Comparison of ENCODE assay signal across 25 cellular contexts in genomic region chr22:19151329-19152191, GRCh38. TPM values are rescaled to one million over a fixed set of nuclear protein-coding genes. Genes with fewer than 3 reads are reported as not detected.
DNase-seq lines count a peak whose midpoint lies in the region; ATAC-seq, FAIRE-seq and TF ChIP-seq lines count a peak whose summit lies in the region.
"Had no signal": no experiment of that assay in that cellular context is flagged by ENCODE, and none has a peak within 500 bp of the region (broad histone marks: within the 10 kb centered on the region; RNA-seq: fewer than 3 reads in every experiment).

No MANE protein-coding gene starts in this region.

- 60% methylated on average over 9 of the region's 10 CpGs; no CpG with 5 or more reads in 1 of the 2 experiments for WGBS in H1 (ENCODE audit: extremely low coverage in 1 of 2, insufficient coverage in 1 of 2, insufficient read length in 1 of 2, insufficient replicate concordance in 2 of 2, low coverage in 1 of 2, low lambda C conversion rate in 2 of 2, missing lambda C conversion rate in 1 of 2), 2 experiments

- no peak overlapping the region for H4K8ac ChIP-seq in H1 (ENCODE audit: extremely low read depth, insufficient read depth, low read length)

- no peak overlapping the region for H3K27ac ChIP-seq in H1 (ENCODE audit: low read depth, low read length)
- no peak overlapping the region for H3K27ac ChIP-seq in osteoblast (ENCODE audit: low read depth, low read length)
- H3K27ac ChIP-seq: A549, esophagus squamous epithelium, ovary, right lobe of liver, RWPE1 had no signal

- no peak overlapping the region for H4K91ac ChIP-seq in H1 (replicated peaks; ENCODE audit: insufficient read length, low read length)

- H3K27me3 Mint-ChIP-seq in activated CD4-positive, alpha-beta memory T cell treated with anti-CD3 and anti-CD28 coated beads, Interleukin-2, amount 10 ng/mL, durations not matched to agents 7 days and 5 days, result peaks cover 52% of the 10 kb centered on the region
- peaks cover 36% of the 10 kb centered on the region for H3K27me3 Mint-ChIP-seq in activated CD4-positive, alpha-beta memory T cell treated with anti-CD3 and anti-CD28 coated beads for 36 hours
- H3K27me3 Mint-ChIP-seq in T-cell, result peaks cover 25 to 65% of the 10 kb centered on the region in 2 donors

- peaks cover 0 to 12% (median 0%) of the 10 kb centered on the region in 4 experiments; a peak in 1 of 8 replicates for H3K36me3 ChIP-seq in H1 (ENCODE audit: control insufficient read depth in 2 of 4, insufficient read depth in 4 of 4, low read length in 3 of 4)
- H3K36me3 ChIP-seq in osteoblast (ENCODE audit: insufficient read depth, low read length), result no peaks in the 10 kb centered on the region
- H3K36me3 ChIP-seq: esophagus squamous epithelium, ovary, right lobe of liver had no signal

- peaks cover 6% of the 10 kb centered on the region for H3K36me3 Mint-ChIP-seq in activated CD4-positive, alpha-beta memory T cell treated with anti-CD3 and anti-CD28 coated beads, Interleukin-2, amount 10 ng/mL, durations not matched to agents 7 days and 5 days (ENCODE audit: low read depth)
- no peaks in the 10 kb centered on the region for H3K36me3 Mint-ChIP-seq in activated CD4-positive, alpha-beta memory T cell treated with anti-CD3 and anti-CD28 coated beads for 36 hours
- H3K36me3 Mint-ChIP-seq in T-cell, result no peaks in the 10 kb centered on the region

- H3K4me2 ChIP-seq in H1 (ENCODE audit: insufficient read depth in 1 of 2, low read depth in 2 of 2, low read length in 2 of 2) (peak overlapping the region in 1 of 2 experiments; percentile 40; a peak in 1 of 4 replicates), osteoblast (ENCODE audit: insufficient read depth, low read length) (no peak overlapping the region)
- H3K4me2 ChIP-seq: A549 had no signal

- H3K9ac ChIP-seq in H1 (replicated peaks in 1 of 4; ENCODE audit: extremely low read depth in 1 of 4, low read depth in 3 of 4, low read length in 3 of 4), result no peak overlapping the region

- ATAC-seq in T-cell (replicated peaks in 1 of 4) (no peak), GM18861 (IDR thresholded peaks at IDR 0.05; ENCODE audit: unreplicated experiment) (no peak), HG03342 (IDR thresholded peaks at IDR 0.05; ENCODE audit: unreplicated experiment) (no peak)
- ATAC-seq: A549, left colon, right lobe of liver had no signal

- 0 out of 4 replicates have a peak, but pooled peaks cover 0 to 6% of the 10 kb centered on the region in 2 experiments for H3K9me3 ChIP-seq in H1 (ENCODE audit: insufficient read depth in 2 of 2, low read depth in 1 of 2, low read length in 1 of 2)
- no peaks in the 10 kb centered on the region for H3K9me3 ChIP-seq in osteoblast (ENCODE audit: low read depth, low read length)
- H3K9me3 ChIP-seq: A549, right lobe of liver had no signal

- H3K27me3 ChIP-seq in H1 (replicated peaks in 1 of 4; ENCODE audit: control insufficient read depth in 3 of 4, extremely low read depth in 1 of 4, insufficient read depth in 3 of 4, low read length in 3 of 4), result peaks cover 52 to 70% (median 63%) of the 10 kb centered on the region in 4 experiments
- peaks cover 56% of the 10 kb centered on the region for H3K27me3 ChIP-seq in osteoblast (ENCODE audit: insufficient read depth, low read length)

- no peak for TF ChIP-seq POLR2A in H1 (IDR thresholded peaks at IDR 0.05; ENCODE audit: control extremely low read depth in 1 of 2, low read depth in 2 of 2, low read length in 2 of 2)
- TF ChIP-seq POLR2A in GM12892 (IDR thresholded peaks at IDR 0.05; ENCODE audit: low read depth, low read length), result no peak

- H3K4me1 ChIP-seq in H1 (replicated peaks in 1 of 4; ENCODE audit: control insufficient read depth in 3 of 4, insufficient read depth in 4 of 4, low read length in 3 of 4), result peaks cover 0 to 7% (median 5%) of the 10 kb centered on the region in 4 experiments; a peak in 5 of 7 replicates
- no peaks in the 10 kb centered on the region for H3K4me1 ChIP-seq in osteoblast (ENCODE audit: insufficient read depth, low read length)
- H3K4me1 ChIP-seq: A549 had no signal

- no peaks in the 10 kb centered on the region for H3K79me1 ChIP-seq in H1 (ENCODE audit: low read depth, low read length)

- no peak overlapping the region for H3K4me3 ChIP-seq in H1 (ENCODE audit: extremely low read depth in 1 of 4, insufficient read depth in 2 of 4, low read depth in 3 of 4, low read length in 4 of 4)
- H3K4me3 ChIP-seq in osteoblast (ENCODE audit: insufficient read depth, low read length), result no peak overlapping the region
- H3K4me3 ChIP-seq: A549, esophagus squamous epithelium, ovary, right lobe of liver had no signal

- H4K20me1 ChIP-seq in H1 (replicated peaks in 1 of 2; ENCODE audit: control insufficient read depth in 1 of 2, insufficient read depth in 2 of 2, low read length in 2 of 2) (peaks cover 2 to 12% of the 10 kb centered on the region in 2 experiments), osteoblast (ENCODE audit: insufficient read depth, low read length) (no peaks in the 10 kb centered on the region)

- H3K56ac ChIP-seq in H1 (replicated peaks; ENCODE audit: insufficient read length, low read depth, low read length), result no peak overlapping the region

- no peak overlapping the region for H3K4ac ChIP-seq in H1 (replicated peaks; ENCODE audit: insufficient read length, low read depth, low read length)

- no peak overlapping the region for H3K14ac ChIP-seq in H1 (ENCODE audit: insufficient read length)

- TF ChIP-seq CTCF in H1 (IDR thresholded peaks at IDR 0.05; ENCODE audit: control extremely low read depth in 1 of 3, insufficient read depth in 1 of 3, low read depth in 1 of 3, low read length in 3 of 3), result no peak
- TF ChIP-seq CTCF in osteoblast (IDR thresholded peaks at IDR 0.05; ENCODE audit: extremely low read depth, low read depth, low read length), result no peak

- no peak overlapping the region for H3K27ac Mint-ChIP-seq in activated CD4-positive, alpha-beta memory T cell treated with anti-CD3 and anti-CD28 coated beads, Interleukin-2, amount 10 ng/mL, durations not matched to agents 7 days and 5 days
- no peak overlapping the region for H3K27ac Mint-ChIP-seq in activated CD4-positive, alpha-beta memory T cell treated with anti-CD3 and anti-CD28 coated beads for 36 hours
- H3K27ac Mint-ChIP-seq in T-cell, result no peak overlapping the region
- H3K27ac Mint-ChIP-seq: dendritic cell treated with granulocyte-macrophage colony-stimulating factor and Interleukin-4, amounts not matched to agents 40 ng/mL and 50 ng/mL, for 4 days had no signal

- H3K4me1 Mint-ChIP-seq in activated CD4-positive, alpha-beta memory T cell treated with anti-CD3 and anti-CD28 coated beads, Interleukin-2, amount 10 ng/mL, durations not matched to agents 7 days and 5 days, result peaks cover 10% of the 10 kb centered on the region
- peaks cover 6% of the 10 kb centered on the region for H3K4me1 Mint-ChIP-seq in activated CD4-positive, alpha-beta memory T cell treated with anti-CD3 and anti-CD28 coated beads for 36 hours (ENCODE audit: low read depth)
- H3K4me1 Mint-ChIP-seq in T-cell, result peaks cover 8 to 14% (median 12%) of the 10 kb centered on the region in 3 donors

- H2BK12ac ChIP-seq in H1 (ENCODE audit: low read depth, low read length), result no peak overlapping the region

- peaks cover 7% of the 10 kb centered on the region; the same call in 1 of the 2 replicates for H3K23me2 ChIP-seq in H1 (ENCODE audit: low read depth, low read length)

- no peak overlapping the region for H2BK20ac ChIP-seq in H1 (ENCODE audit: low read length)

- no peak overlapping the region for H4K5ac ChIP-seq in H1 (ENCODE audit: insufficient read length, low read depth, low read length)

- no peak overlapping the region for H3K18ac ChIP-seq in H1 (ENCODE audit: extremely low read depth, low read length)

- no peaks in the 10 kb centered on the region for H3K9me3 Mint-ChIP-seq in activated CD4-positive, alpha-beta memory T cell treated with anti-CD3 and anti-CD28 coated beads, Interleukin-2, amount 10 ng/mL, durations not matched to agents 7 days and 5 days
- no peaks in the 10 kb centered on the region for H3K9me3 Mint-ChIP-seq in activated CD4-positive, alpha-beta memory T cell treated with anti-CD3 and anti-CD28 coated beads for 36 hours
- H3K9me3 Mint-ChIP-seq in T-cell, result no peaks in the 10 kb centered on the region
- H3K9me3 Mint-ChIP-seq: dendritic cell treated with granulocyte-macrophage colony-stimulating factor and Interleukin-4, amounts not matched to agents 40 ng/mL and 50 ng/mL, for 4 days had no signal

- no peak overlapping the region for H2BK15ac ChIP-seq in H1 (ENCODE audit: low read length)

- FAIRE-seq in H1 (lab: Jason Lieb, UNC), result no peak
- no peak for FAIRE-seq in GM12892 (lab: Jason Lieb, UNC)
- FAIRE-seq: A549 had no signal

- POLR2A ChIA-PET in activated CD4-positive, alpha-beta memory T cell treated with anti-CD3 and anti-CD28 coated beads, Interleukin-2, amount 10 ng/mL, durations not matched to agents 7 days and 5 days (lab: Charles Lee), result interaction anchor here (1.0 kb wide), 1 partner anchor 16 kb away, joined by 3 read pairs; no protein-coding TSS in a partner anchor
- POLR2A ChIA-PET in activated CD4-positive, alpha-beta memory T cell treated with anti-CD3 and anti-CD28 coated beads for 36 hours (lab: Charles Lee), result no interaction called here
- POLR2A ChIA-PET in T-cell (lab: Charles Lee), result no interaction called here
- POLR2A ChIA-PET in H1 (lab: Charles Lee; ENCODE audit: partially characterized antibody), result no interaction called here

- no peak overlapping the region for H2AFZ ChIP-seq in H1 (ENCODE audit: low read length)
- no peak overlapping the region for H2AFZ ChIP-seq in osteoblast (ENCODE audit: low read length)

- no peak overlapping the region for H2AK5ac ChIP-seq in H1 (ENCODE audit: low read depth, low read length)

- TF ChIP-seq RAD21 in H1 (IDR thresholded peaks at IDR 0.05 in 1 of 2, conservative IDR thresholded peaks at IDR 0.05 in 1 of 2; ENCODE audit: low read depth in 2 of 2, low read length in 2 of 2), result no peak

- no peak overlapping the region for H2BK5ac ChIP-seq in H1 (ENCODE audit: low read depth, low read length)

- CTCF ChIA-PET in activated CD4-positive, alpha-beta memory T cell treated with anti-CD3 and anti-CD28 coated beads, Interleukin-2, amount 10 ng/mL, durations not matched to agents 7 days and 5 days (lab: Charles Lee), result interaction anchor here (0.7 kb wide), 1 partner anchor 144 kb away, joined by 6 read pairs; no protein-coding TSS in a partner anchor
- CTCF ChIA-PET in activated CD4-positive, alpha-beta memory T cell treated with anti-CD3 and anti-CD28 coated beads for 36 hours (lab: Charles Lee), result no interaction called here
- CTCF ChIA-PET in T-cell (lab: Charles Lee), result no interaction called here
- CTCF ChIA-PET in H1 (lab: Charles Lee; ENCODE audit: partially characterized antibody), result interaction anchor here (0.7 to 1.3 kb wide), 2 partner anchors 17 to 1295 kb away, joined by 3 to 6 read pairs; no protein-coding TSS in a partner anchor

- peak overlapping the region; percentile 4 for H3K4me3 Mint-ChIP-seq in activated CD4-positive, alpha-beta memory T cell treated with anti-CD3 and anti-CD28 coated beads, Interleukin-2, amount 10 ng/mL, durations not matched to agents 7 days and 5 days
- no peak overlapping the region for H3K4me3 Mint-ChIP-seq in activated CD4-positive, alpha-beta memory T cell treated with anti-CD3 and anti-CD28 coated beads for 36 hours
- H3K4me3 Mint-ChIP-seq in T-cell, result peak overlapping the region; percentile 49 to 86 (median 69)
- H3K4me3 Mint-ChIP-seq: dendritic cell treated with granulocyte-macrophage colony-stimulating factor and Interleukin-4, amounts not matched to agents 40 ng/mL and 50 ng/mL, for 4 days had no signal

- TF ChIP-seq EP300 in H1 (IDR thresholded peaks at IDR 0.05; ENCODE audit: borderline replicate concordance in 1 of 2, low read depth in 2 of 2, low read length in 2 of 2), result no peak

- no peak overlapping the region for H2BK120ac ChIP-seq in H1 (replicated peaks; ENCODE audit: low read depth, low read length)

- no peaks in the 10 kb centered on the region for H3K79me2 ChIP-seq in H1 (ENCODE audit: control insufficient read depth in 1 of 2, insufficient read depth in 2 of 2, low read length in 2 of 2)
- no peaks in the 10 kb centered on the region for H3K79me2 ChIP-seq in osteoblast (ENCODE audit: insufficient read depth, low read length)

- intact Hi-C loops in activated CD4-positive, alpha-beta memory T cell treated with anti-CD3 and anti-CD28 coated beads for 36 hours (cut with micrococcal nuclease), result no loop called here

- no peak for DNase-seq in activated CD4-positive, alpha-beta memory T cell treated with anti-CD3 and anti-CD28 coated beads, Interleukin-2, amount 10 ng/mL, durations not matched to agents 7 days and 5 days
- no peak for DNase-seq in activated CD4-positive, alpha-beta memory T cell treated with anti-CD3 and anti-CD28 coated beads for 36 hours
- DNase-seq in T-cell, result no peak
- DNase-seq in H1 (ENCODE audit: low read depth in 1 of 2, low spot score in 2 of 2), result no peak
- DNase-seq in osteoblast (ENCODE audit: insufficient read length, low spot score, missing footprints), result peak; percentile 84
- no peak for DNase-seq in GM12892 (ENCODE audit: insufficient read length)
- DNase-seq: activated gamma-delta T cell; C1 segment of cervical spinal cord; DMS53; esophagus squamous epithelium; left colon; MV-4-11; NCI-H187 treated with DMSO at 0.1 percent for 48 hours; ovary; stimulated activated naive CD4-positive, alpha-beta T cell treated with Interleukin-2 at 50 U/mL for 16 hours; trophoblast cell had no signal

- no peak overlapping the region for H3K23ac ChIP-seq in H1 (ENCODE audit: insufficient read length)

RNA-seq across cellular contexts. Expression of gene GSC2, which starts 1.5 kb away (rescaled TPM):
- total RNA-seq in activated CD4-positive, alpha-beta memory T cell treated with anti-CD3 and anti-CD28 coated beads, Interleukin-2, amount 10 ng/mL, durations not matched to agents 7 days and 5 days, result not detected
- not detected for total RNA-seq in activated CD4-positive, alpha-beta memory T cell treated with anti-CD3 and anti-CD28 coated beads for 36 hours
- total RNA-seq in T-cell, result not detected
- total RNA-seq in H1 (2021; fragmentation: NEBNext Ultra II Directional; extraction: Animal tissue kit (Norgen Biotek cat#: 25700)), result 0.42 and 0.48 TPM in 2 replicates
- 0.17 and 0.19 TPM in 2 replicates for polyA plus RNA-seq in H1 (2011; rRNA removed)
- polyA plus RNA-seq in H1 (2011; cell fraction: cytosol; rRNA removed), result 0.08 TPM
- polyA plus RNA-seq in H1 (2011; cell fraction: nucleus; rRNA removed), result not detected
- 0.31 TPM in 2 of 4 replicates, not detected in the others for polyA plus RNA-seq in H1 (2012, experiment 1 of 2)
- not detected for polyA plus RNA-seq in H1 (2012, experiment 2 of 2)
- 0.04 TPM for polyA plus RNA-seq in H1 (2013, experiment 1 of 2)
- polyA plus RNA-seq in H1 (2013, experiment 2 of 2), result 0.09 TPM
- not detected in 2 replicates for polyA minus RNA-seq in H1 (2011; rRNA and poly(A)+ RNA removed)
- not detected for polyA minus RNA-seq in H1 (2011; cell fraction: cytosol; rRNA and poly(A)+ RNA removed)
- not detected for polyA minus RNA-seq in H1 (2011; cell fraction: nucleus; rRNA and poly(A)+ RNA removed)
- not detected in 2 replicates for total RNA-seq in osteoblast
- polyA plus RNA-seq in GM12892 (2012; ENCODE audit: missing spikeins), result not detected
- total RNA-seq: activated CD8-positive, alpha-beta memory T cell treated with anti-CD3 and anti-CD28 coated beads for 36 hours; esophagus squamous epithelium; glomerular endothelial cell; left colon; mononuclear cell; ovary; right lobe of liver had no signal
- polyA plus RNA-seq: A549, ovary had no signal

RNA-seq across cellular contexts. Expression of gene ESS2, which starts 7.1 kb away (rescaled TPM):
- 10 to 100 TPM; 16.3 to 18.3 TPM for total RNA-seq in activated CD4-positive, alpha-beta memory T cell treated with anti-CD3 and anti-CD28 coated beads, Interleukin-2, amount 10 ng/mL, durations not matched to agents 7 days and 5 days
- 10 to 100 TPM; 13.7 to 15.5 TPM for total RNA-seq in activated CD4-positive, alpha-beta memory T cell treated with anti-CD3 and anti-CD28 coated beads for 36 hours
- 10 to 100 TPM; 20.9 to 40.4 (median 22.9) TPM for total RNA-seq in T-cell
- 16.0 and 18.6 TPM in 2 replicates for total RNA-seq in H1 (2021; fragmentation: NEBNext Ultra II Directional; extraction: Animal tissue kit (Norgen Biotek cat#: 25700))
- 12.2 and 16.7 TPM in 2 replicates for polyA plus RNA-seq in H1 (2011; rRNA removed)
- polyA plus RNA-seq in H1 (2011; cell fraction: cytosol; rRNA removed), result 18.9 TPM
- 17.1 TPM for polyA plus RNA-seq in H1 (2011; cell fraction: nucleus; rRNA removed)
- 10.7 to 15.4 TPM (median 14.2 TPM) in 4 replicates for polyA plus RNA-seq in H1 (2012, experiment 1 of 2)
- 10.9 TPM for polyA plus RNA-seq in H1 (2012, experiment 2 of 2)
- 9.0 TPM for polyA plus RNA-seq in H1 (2013, experiment 1 of 2)
- 9.0 TPM for polyA plus RNA-seq in H1 (2013, experiment 2 of 2)
- polyA minus RNA-seq in H1 (2011; rRNA and poly(A)+ RNA removed), result 4.1 and 5.7 TPM in 2 replicates
- polyA minus RNA-seq in H1 (2011; cell fraction: cytosol; rRNA and poly(A)+ RNA removed), result 5.6 TPM
- polyA minus RNA-seq in H1 (2011; cell fraction: nucleus; rRNA and poly(A)+ RNA removed), result 4.3 TPM
- total RNA-seq in osteoblast, result 19.4 and 22.1 TPM in 2 replicates
- 5.7 TPM for polyA plus RNA-seq in GM12892 (2012; ENCODE audit: missing spikeins)

RNA-seq across cellular contexts. Expression of gene TSSK2, which starts 20.5 kb away (rescaled TPM):
- total RNA-seq in activated CD4-positive, alpha-beta memory T cell treated with anti-CD3 and anti-CD28 coated beads, Interleukin-2, amount 10 ng/mL, durations not matched to agents 7 days and 5 days, result not detected
- not detected for total RNA-seq in activated CD4-positive, alpha-beta memory T cell treated with anti-CD3 and anti-CD28 coated beads for 36 hours
- under 1 TPM in 1 of 5 donors, not detected in 4; 0.37 TPM for total RNA-seq in T-cell
- total RNA-seq in H1 (2021; fragmentation: NEBNext Ultra II Directional; extraction: Animal tissue kit (Norgen Biotek cat#: 25700)), result not detected in 2 replicates
- not detected in 2 replicates for polyA plus RNA-seq in H1 (2011; rRNA removed)
- not detected for polyA plus RNA-seq in H1 (2011; cell fraction: cytosol; rRNA removed)
- not detected for polyA plus RNA-seq in H1 (2011; cell fraction: nucleus; rRNA removed)
- not detected in 4 replicates for polyA plus RNA-seq in H1 (2012, experiment 1 of 2)
- not detected for polyA plus RNA-seq in H1 (2012, experiment 2 of 2)
- polyA plus RNA-seq in H1 (2013, experiment 1 of 2), result not detected
- polyA plus RNA-seq in H1 (2013, experiment 2 of 2), result 0.02 TPM
- polyA minus RNA-seq in H1 (2011; rRNA and poly(A)+ RNA removed), result 0.13 TPM in 1 of 2 replicates, not detected in the other
- polyA minus RNA-seq in H1 (2011; cell fraction: cytosol; rRNA and poly(A)+ RNA removed), result not detected
- polyA minus RNA-seq in H1 (2011; cell fraction: nucleus; rRNA and poly(A)+ RNA removed), result not detected
- total RNA-seq in osteoblast, result not detected in 2 replicates
- not detected for polyA plus RNA-seq in GM12892 (2012; ENCODE audit: missing spikeins)
- total RNA-seq: activated CD8-positive, alpha-beta memory T cell treated with anti-CD3 and anti-CD28 coated beads for 36 hours; glomerular endothelial cell; left colon; ovary; right lobe of liver had no signal
- polyA plus RNA-seq: A549 had no signal

RNA-seq across cellular contexts. Expression of gene SLC25A1, which starts 27.0 kb away (rescaled TPM):
- total RNA-seq in activated CD4-positive, alpha-beta memory T cell treated with anti-CD3 and anti-CD28 coated beads, Interleukin-2, amount 10 ng/mL, durations not matched to agents 7 days and 5 days, result 10 to 100 TPM; 62.3 to 63.2 TPM
- total RNA-seq in activated CD4-positive, alpha-beta memory T cell treated with anti-CD3 and anti-CD28 coated beads for 36 hours, result 10 to 100 TPM; 62.9 to 67.4 TPM
- 10 to 100 TPM; 24.1 to 52.9 (median 45.7) TPM for total RNA-seq in T-cell
- total RNA-seq in H1 (2021; fragmentation: NEBNext Ultra II Directional; extraction: Animal tissue kit (Norgen Biotek cat#: 25700)), result 148 and 157 TPM in 2 replicates
- polyA plus RNA-seq in H1 (2011; rRNA removed), result 110 and 183 TPM in 2 replicates
- polyA plus RNA-seq in H1 (2011; cell fraction: cytosol; rRNA removed), result 111 TPM
- 127 TPM for polyA plus RNA-seq in H1 (2011; cell fraction: nucleus; rRNA removed)
- 74.1 to 161 TPM (median 156 TPM) in 4 replicates for polyA plus RNA-seq in H1 (2012, experiment 1 of 2)
- 175 TPM for polyA plus RNA-seq in H1 (2012, experiment 2 of 2)
- polyA plus RNA-seq in H1 (2013, experiment 1 of 2), result 102 TPM
- 94.5 TPM for polyA plus RNA-seq in H1 (2013, experiment 2 of 2)
- 47.6 and 69.7 TPM in 2 replicates for polyA minus RNA-seq in H1 (2011; rRNA and poly(A)+ RNA removed)
- 67.6 TPM for polyA minus RNA-seq in H1 (2011; cell fraction: cytosol; rRNA and poly(A)+ RNA removed)
- 43.8 TPM for polyA minus RNA-seq in H1 (2011; cell fraction: nucleus; rRNA and poly(A)+ RNA removed)
- 63.7 and 69.2 TPM in 2 replicates for total RNA-seq in osteoblast
- 27.7 TPM for polyA plus RNA-seq in GM12892 (2012; ENCODE audit: missing spikeins)

RNA-seq across cellular contexts. Expression of gene DGCR2, which starts 29.3 kb away (rescaled TPM):
- 10 to 100 TPM; 29.7 to 30.8 TPM for total RNA-seq in activated CD4-positive, alpha-beta memory T cell treated with anti-CD3 and anti-CD28 coated beads, Interleukin-2, amount 10 ng/mL, durations not matched to agents 7 days and 5 days
- total RNA-seq in activated CD4-positive, alpha-beta memory T cell treated with anti-CD3 and anti-CD28 coated beads for 36 hours, result 10 to 100 TPM; 17.4 to 17.6 TPM
- 10 to 100 TPM; 50.9 to 79.2 (median 71.5) TPM for total RNA-seq in T-cell
- 62.2 and 65.5 TPM in 2 replicates for total RNA-seq in H1 (2021; fragmentation: NEBNext Ultra II Directional; extraction: Animal tissue kit (Norgen Biotek cat#: 25700))
- 42.3 and 74.8 TPM in 2 replicates for polyA plus RNA-seq in H1 (2011; rRNA removed)
- polyA plus RNA-seq in H1 (2011; cell fraction: cytosol; rRNA removed), result 42.6 TPM
- 58.0 TPM for polyA plus RNA-seq in H1 (2011; cell fraction: nucleus; rRNA removed)
- 49.8 to 57.4 TPM (median 51.5 TPM) in 4 replicates for polyA plus RNA-seq in H1 (2012, experiment 1 of 2)
- polyA plus RNA-seq in H1 (2012, experiment 2 of 2), result 59.6 TPM
- polyA plus RNA-seq in H1 (2013, experiment 1 of 2), result 53.6 TPM
- polyA plus RNA-seq in H1 (2013, experiment 2 of 2), result 60.2 TPM
- polyA minus RNA-seq in H1 (2011; rRNA and poly(A)+ RNA removed), result 47.2 and 62.3 TPM in 2 replicates
- polyA minus RNA-seq in H1 (2011; cell fraction: cytosol; rRNA and poly(A)+ RNA removed), result 46.5 TPM
- 33.3 TPM for polyA minus RNA-seq in H1 (2011; cell fraction: nucleus; rRNA and poly(A)+ RNA removed)
- 40.7 and 43.4 TPM in 2 replicates for total RNA-seq in osteoblast
- polyA plus RNA-seq in GM12892 (2012; ENCODE audit: missing spikeins), result 6.5 TPM

Comparison
In these comparisons a context has a peak if more than half of its experiments do, and no peak if none do; other contexts are left out.
1. CTCF ChIA-PET loops: an anchor here in activated CD4-positive, alpha-beta memory T cell treated with anti-CD3 and anti-CD28 coated beads, Interleukin-2, amount 10 ng/mL, durations not matched to agents 7 days and 5 days (0.7 kb wide) and H1 (0.7 to 1.3 kb wide); none called in activated CD4-positive, alpha-beta memory T cell treated with anti-CD3 and anti-CD28 coated beads for 36 hours and T-cell.